Comparison of ENCODE assay signal across 12 cellular contexts in genomic region chr6:169618526-169619490, GRCh38.
DNase-seq lines count a peak whose midpoint lies in the region; ATAC-seq and TF ChIP-seq lines count a peak whose summit lies in the region.
"Had no signal": no experiment of that assay in that cellular context is flagged by ENCODE, and none has a peak within 500 bp of the region (broad histone marks: within the 10 kb centered on the region; RNA-seq: fewer than 3 reads in every experiment).

No MANE protein-coding gene starts in this region.

- H3K27ac ChIP-seq in foreskin keratinocyte (no peak overlapping the region), suprapubic skin (no peak overlapping the region)
- H3K27ac ChIP-seq: testis had no signal

- peaks cover 23% of the 10 kb centered on the region for H3K4me1 ChIP-seq in adipocyte (ENCODE audit: control insufficient read depth, insufficient read depth, low read length)
- H3K4me1 ChIP-seq in foreskin keratinocyte: peaks cover 16% of the 10 kb centered on the region
- H3K4me1 ChIP-seq in suprapubic skin: no peaks in the 10 kb centered on the region
- H3K4me1 ChIP-seq: testis had no signal

- peak; percentile 64 for ATAC-seq in foreskin keratinocyte
- ATAC-seq in GM19463 (IDR thresholded peaks at IDR 0.05; ENCODE audit: unreplicated experiment): no peak
- ATAC-seq in stimulated activated naive CD8-positive, alpha-beta T cell treated with anti-CD3 and anti-CD28 coated beads, Interleukin-15, Interleukin-2, amounts not matched to agents 100 U/mL and 50 U/mL, for 24 hours: no peak

- DNase-seq in HPDE6-E6E7 (ENCODE audit: extremely low spot score) (peak; percentile 25), adipocyte (ENCODE audit: low read depth) (peak; percentile 73), foreskin keratinocyte (peak; percentile 18 to 45), NCI-H510A (lab: John Stamatoyannopoulos, UW) (no peak), suprapubic skin (ENCODE audit: low spot score in 2 of 2) (no peak)
- no peak for DNase-seq in stimulated activated naive CD8-positive, alpha-beta T cell treated with anti-CD3 and anti-CD28 coated beads, Interleukin-15, Interleukin-2, amounts not matched to agents 100 U/mL and 50 U/mL, for 24 hours
- DNase-seq: anterior cingulate cortex; naive B cell; NCI-H524; stimulated activated CD4-positive, alpha-beta T cell treated with anti-CD3 and anti-CD28 coated beads, Interleukin-1b, Interleukin-23, amount 100 ng/mL, for 48 hours; testis had no signal

- H3K4me3 ChIP-seq in adipocyte (ENCODE audit: low read length) (peak overlapping the region; percentile 13), suprapubic skin (no peak overlapping the region)
- H3K4me3 ChIP-seq: testis had no signal

- H3K9me3 ChIP-seq in adipocyte (ENCODE audit: control insufficient read depth, low read length) (peaks cover 3% of the 10 kb centered on the region), suprapubic skin (no peaks in the 10 kb centered on the region)
- H3K9me3 ChIP-seq: testis had no signal

- H3K36me3 ChIP-seq in adipocyte (ENCODE audit: control insufficient read depth, insufficient read depth, low read length, severe bottlenecking): peaks cover 1% of the 10 kb centered on the region
- H3K36me3 ChIP-seq in suprapubic skin: no peaks in the 10 kb centered on the region

- TF ChIP-seq CTCF in foreskin keratinocyte (conservative IDR thresholded peaks at IDR 0.05): no peak
- TF ChIP-seq CTCF in suprapubic skin (IDR thresholded peaks at IDR 0.05): no peak

- H3K9ac ChIP-seq in adipocyte (ENCODE audit: low read length): peak overlapping the region; percentile 15

- no peak for TF ChIP-seq POLR2A in suprapubic skin (IDR thresholded peaks at IDR 0.05)

- WGBS in suprapubic skin: 85% methylated on average over 7 of the region's 7 CpGs

- no peaks in the 10 kb centered on the region for H3K27me3 ChIP-seq in adipocyte (replicated peaks; ENCODE audit: control insufficient read depth, insufficient read depth, low read length)
- H3K27me3 ChIP-seq in foreskin keratinocyte: no peaks in the 10 kb centered on the region
- H3K27me3 ChIP-seq in suprapubic skin: no peaks in the 10 kb centered on the region
- H3K27me3 ChIP-seq: testis had no signal

- no peak for TF ChIP-seq EP300 in suprapubic skin (IDR thresholded peaks at IDR 0.05)

Comparison
In these comparisons a context has a peak if more than half of its experiments do, and no peak if none do; other contexts are left out.
1. DNase-seq: peak in HPDE6-E6E7 (single experiment), adipocyte (single experiment) and foreskin keratinocyte (2 of 2); none in NCI-H510A (single experiment), suprapubic skin (0 of 2) and stimulated activated naive CD8-positive, alpha-beta T cell treated with anti-CD3 and anti-CD28 coated beads, Interleukin-15, Interleukin-2, amounts not matched to agents 100 U/mL and 50 U/mL, for 24 hours (single experiment).